ENCODE assay signal across 18 cellular contexts in genomic region chr19:58038688-58039204, GRCh38. TPM values are rescaled to one million over a fixed set of nuclear protein-coding genes. Genes with fewer than 3 reads are reported as not detected.
"Had no signal": no experiment of that assay in that cellular context is flagged by ENCODE, and none has a peak within 500 bp of the region (broad histone marks: within the 10 kb centered on the region; RNA-seq: fewer than 3 reads in every experiment).

No MANE protein-coding gene starts in this region.

- H3K4me3 ChIP-seq: ascending aorta, suprapubic skin had no signal

- H3K4me1 Mint-ChIP-seq: activated naive CD8-positive, alpha-beta T cell treated with anti-CD3 and anti-CD28 coated beads, Interleukin-2, amount 50 U/mL, for 24 hours had no signal

- ATAC-seq: activated naive CD8-positive, alpha-beta T cell treated with anti-CD3 and anti-CD28 coated beads, Interleukin-2, amount 50 U/mL, for 24 hours; esophagus mucosa; left ventricle myocardium superior; natural killer cell treated with Interleukin-12 subunit alpha and Interleukin-12 subunit beta and Interleukin-15 and Interleukin-18, amount 100 ng/mL, for 72 hours had no signal

- H3K27ac ChIP-seq: ascending aorta, suprapubic skin had no signal

- H3K4me1 ChIP-seq: ascending aorta had no signal

- H3K27ac Mint-ChIP-seq: activated naive CD4-positive, alpha-beta T cell treated with anti-CD3 and anti-CD28 coated beads for 36 hours; activated naive CD8-positive, alpha-beta T cell treated with anti-CD3 and anti-CD28 coated beads, Interleukin-2, amount 50 U/mL, for 24 hours; activated T-helper 2 cell treated with anti-CD3 and anti-CD28 coated beads, Interferon-gamma antibody, Interleukin-2, Interleukin-4, amounts not matched to agents 10 μg/mL and 5 μg/mL and 100 μg/mL, durations not matched to agents 14 hours and 24 hours and 36 hours; natural killer cell treated with Interleukin-12 subunit alpha and Interleukin-12 subunit beta and Interleukin-15 and Interleukin-18, amount 100 ng/mL, for 72 hours; stimulated activated naive CD8-positive, alpha-beta T cell treated with anti-CD3 and anti-CD28 coated beads, Interleukin-15, Interleukin-2, amounts not matched to agents 100 ng/mL and 50 ng/mL, for 24 hours had no signal

- H3K4me3 Mint-ChIP-seq: activated naive CD4-positive, alpha-beta T cell treated with anti-CD3 and anti-CD28 coated beads for 36 hours; activated naive CD8-positive, alpha-beta T cell treated with anti-CD3 and anti-CD28 coated beads, Interleukin-2, amount 50 U/mL, for 24 hours; natural killer cell treated with Interleukin-12 subunit alpha and Interleukin-12 subunit beta and Interleukin-15 and Interleukin-18, amount 100 ng/mL, for 72 hours; stimulated activated naive CD8-positive, alpha-beta T cell treated with anti-CD3 and anti-CD28 coated beads, Interleukin-15, Interleukin-2, amounts not matched to agents 100 ng/mL and 50 ng/mL, for 24 hours had no signal

- H3K36me3 ChIP-seq: ascending aorta, suprapubic skin had no signal

- DNase-seq: activated CD4-positive, alpha-beta T cell treated with anti-CD3 and anti-CD28 coated beads for 1 hour; activated CD4-positive, alpha-beta T cell treated with anti-CD3 and anti-CD28 coated beads, Interleukin-2, amount 50 U/mL, for 4 hours; activated naive CD4-positive, alpha-beta T cell treated with anti-CD3 and anti-CD28 coated beads for 36 hours; activated naive CD8-positive, alpha-beta T cell treated with anti-CD3 and anti-CD28 coated beads, Interleukin-2, amount 50 U/mL, for 24 hours; activated T-cell treated with anti-CD3 and anti-CD28 coated beads for 4 hours; left ventricle myocardium superior; mesenchymal stem cell; occipital lobe; T1000; trophoblast cell had no signal

RNA-seq across cellular contexts. Expression of gene ZSCAN1, which starts 4.9 kb away (rescaled TPM):
- total RNA-seq: activated naive CD4-positive, alpha-beta T cell treated with anti-CD3 and anti-CD28 coated beads for 36 hours; activated T-helper 2 cell treated with anti-CD3 and anti-CD28 coated beads, Interferon-gamma antibody, Interleukin-2, Interleukin-4, amounts not matched to agents 10 μg/mL and 5 μg/mL and 100 μg/mL, durations not matched to agents 14 hours and 24 hours and 36 hours; ascending aorta; esophagus mucosa; kidney epithelial cell; left ventricle myocardium superior; natural killer cell treated with Interleukin-12 subunit alpha and Interleukin-12 subunit beta and Interleukin-15 and Interleukin-18, amount 100 ng/mL, for 72 hours; posterior vena cava; suprapubic skin had no signal

RNA-seq across cellular contexts. Expression of gene ZNF135, which starts 20.3 kb away (rescaled TPM):
- total RNA-seq: activated T-helper 2 cell treated with anti-CD3 and anti-CD28 coated beads, Interferon-gamma antibody, Interleukin-2, Interleukin-4, amounts not matched to agents 10 μg/mL and 5 μg/mL and 100 μg/mL, durations not matched to agents 14 hours and 24 hours and 36 hours had no signal
